Comparison of ENCODE assay signal across 8 cellular contexts in genomic region chr18:6708880-6709279, GRCh38. TPM values are rescaled to one million over a fixed set of nuclear protein-coding genes. Genes with fewer than 3 reads are reported as not detected.
"Had no signal": no experiment of that assay in that cellular context is flagged by ENCODE, and none has a peak within 500 bp of the region (broad histone marks: within the 10 kb centered on the region; RNA-seq: fewer than 3 reads in every experiment).

No MANE protein-coding gene starts in this region.

- FAIRE-seq: G401.6, GM12878, GM12891, GM12892, GM18507, GM19239 had no signal

- DNase-seq: GDM1, GF-D8 had no signal

- H3K4me3 ChIP-seq: GM12878 had no signal

- ATAC-seq: GM12878 had no signal

RNA-seq across cellular contexts. Expression of gene ARHGAP28, which starts 20.6 kb away (rescaled TPM):
- total RNA-seq: GM12878 had no signal
- polyA plus RNA-seq: GM12878 had no signal
